In the genomic region with DNA sequence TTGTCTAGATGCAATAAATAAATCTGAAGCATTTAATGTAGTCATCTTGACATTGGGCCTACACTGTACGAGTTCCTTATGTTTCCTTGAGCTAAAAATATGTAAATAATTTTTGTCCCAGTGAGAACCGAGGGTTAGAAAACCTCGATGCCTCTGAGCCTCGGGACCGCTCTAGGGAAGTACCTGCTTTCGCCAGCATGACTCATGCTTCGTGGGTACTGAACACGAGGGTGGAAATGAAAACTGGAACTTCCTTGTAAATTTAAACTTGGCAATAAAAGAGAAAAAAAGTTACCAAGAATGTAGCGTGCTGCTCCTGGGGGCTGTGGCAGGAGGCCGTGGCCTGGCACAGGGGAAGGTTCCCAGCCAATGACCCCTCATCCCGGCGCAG, we compare ENCODE assay signal across 1 cellular context.
TF ChIP-seq lines count a peak whose summit lies in the region.

No MANE protein-coding gene starts in this region.

TF ChIP-seq in GM12878, 131 proteins besides CTCF, POLR2A, EP300 and RAD21 (continued from another document and continues in another):
- TF ChIP-seq, protein P1, sequence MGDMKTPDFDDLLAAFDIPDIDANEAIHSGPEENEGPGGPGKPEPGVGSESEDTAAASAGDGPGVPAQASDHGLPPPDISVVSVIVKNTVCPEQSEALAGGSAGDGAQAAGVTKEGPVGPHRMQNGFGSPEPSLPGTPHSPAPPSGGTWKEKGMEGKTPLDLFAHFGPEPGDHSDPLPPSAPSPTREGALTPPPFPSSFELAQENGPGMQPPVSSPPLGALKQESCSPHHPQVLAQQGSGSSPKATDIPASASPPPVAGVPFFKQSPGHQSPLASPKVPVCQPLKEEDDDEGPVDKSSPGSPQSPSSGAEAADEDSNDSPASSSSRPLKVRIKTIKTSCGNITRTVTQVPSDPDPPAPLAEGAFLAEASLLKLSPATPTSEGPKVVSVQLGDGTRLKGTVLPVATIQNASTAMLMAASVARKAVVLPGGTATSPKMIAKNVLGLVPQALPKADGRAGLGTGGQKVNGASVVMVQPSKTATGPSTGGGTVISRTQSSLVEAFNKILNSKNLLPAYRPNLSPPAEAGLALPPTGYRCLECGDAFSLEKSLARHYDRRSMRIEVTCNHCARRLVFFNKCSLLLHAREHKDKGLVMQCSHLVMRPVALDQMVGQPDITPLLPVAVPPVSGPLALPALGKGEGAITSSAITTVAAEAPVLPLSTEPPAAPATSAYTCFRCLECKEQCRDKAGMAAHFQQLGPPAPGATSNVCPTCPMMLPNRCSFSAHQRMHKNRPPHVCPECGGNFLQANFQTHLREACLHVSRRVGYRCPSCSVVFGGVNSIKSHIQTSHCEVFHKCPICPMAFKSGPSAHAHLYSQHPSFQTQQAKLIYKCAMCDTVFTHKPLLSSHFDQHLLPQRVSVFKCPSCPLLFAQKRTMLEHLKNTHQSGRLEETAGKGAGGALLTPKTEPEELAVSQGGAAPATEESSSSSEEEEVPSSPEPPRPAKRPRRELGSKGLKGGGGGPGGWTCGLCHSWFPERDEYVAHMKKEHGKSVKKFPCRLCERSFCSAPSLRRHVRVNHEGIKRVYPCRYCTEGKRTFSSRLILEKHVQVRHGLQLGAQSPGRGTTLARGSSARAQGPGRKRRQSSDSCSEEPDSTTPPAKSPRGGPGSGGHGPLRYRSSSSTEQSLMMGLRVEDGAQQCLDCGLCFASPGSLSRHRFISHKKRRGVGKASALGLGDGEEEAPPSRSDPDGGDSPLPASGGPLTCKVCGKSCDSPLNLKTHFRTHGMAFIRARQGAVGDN (IDR thresholded peaks at IDR 0.05) = peak; percentile 99
- TF ChIP-seq PAX8 (IDR thresholded peaks at IDR 0.05) = no peak
- TF ChIP-seq RFX5 (IDR thresholded peaks at IDR 0.05; ENCODE audit: low read depth, low read length) = no peak
- no peak for TF ChIP-seq STAT1 (conservative IDR thresholded peaks at IDR 0.05)
- TF ChIP-seq HDAC2 (IDR thresholded peaks at IDR 0.05) = no peak
- TF ChIP-seq MEF2B (IDR thresholded peaks at IDR 0.05; ENCODE audit: partially characterized antibody, poor library complexity, severe bottlenecking) = peak; percentile 70
- TF ChIP-seq SREBF1 (IDR thresholded peaks at IDR 0.05; ENCODE audit: low read length) = no peak
- TF ChIP-seq, protein P2, sequence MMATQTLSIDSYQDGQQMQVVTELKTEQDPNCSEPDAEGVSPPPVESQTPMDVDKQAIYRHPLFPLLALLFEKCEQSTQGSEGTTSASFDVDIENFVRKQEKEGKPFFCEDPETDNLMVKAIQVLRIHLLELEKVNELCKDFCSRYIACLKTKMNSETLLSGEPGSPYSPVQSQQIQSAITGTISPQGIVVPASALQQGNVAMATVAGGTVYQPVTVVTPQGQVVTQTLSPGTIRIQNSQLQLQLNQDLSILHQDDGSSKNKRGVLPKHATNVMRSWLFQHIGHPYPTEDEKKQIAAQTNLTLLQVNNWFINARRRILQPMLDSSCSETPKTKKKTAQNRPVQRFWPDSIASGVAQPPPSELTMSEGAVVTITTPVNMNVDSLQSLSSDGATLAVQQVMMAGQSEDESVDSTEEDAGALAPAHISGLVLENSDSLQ (IDR thresholded peaks at IDR 0.05) = no peak
- no peak for TF ChIP-seq CBX3 (IDR thresholded peaks at IDR 0.05; ENCODE audit: borderline replicate concordance, low read depth)
- no peak for TF ChIP-seq CEBPB (IDR thresholded peaks at IDR 0.05; ENCODE audit: borderline replicate concordance in 1 of 2, low read depth in 2 of 2, low read length in 2 of 2)
- TF ChIP-seq, protein P3, sequence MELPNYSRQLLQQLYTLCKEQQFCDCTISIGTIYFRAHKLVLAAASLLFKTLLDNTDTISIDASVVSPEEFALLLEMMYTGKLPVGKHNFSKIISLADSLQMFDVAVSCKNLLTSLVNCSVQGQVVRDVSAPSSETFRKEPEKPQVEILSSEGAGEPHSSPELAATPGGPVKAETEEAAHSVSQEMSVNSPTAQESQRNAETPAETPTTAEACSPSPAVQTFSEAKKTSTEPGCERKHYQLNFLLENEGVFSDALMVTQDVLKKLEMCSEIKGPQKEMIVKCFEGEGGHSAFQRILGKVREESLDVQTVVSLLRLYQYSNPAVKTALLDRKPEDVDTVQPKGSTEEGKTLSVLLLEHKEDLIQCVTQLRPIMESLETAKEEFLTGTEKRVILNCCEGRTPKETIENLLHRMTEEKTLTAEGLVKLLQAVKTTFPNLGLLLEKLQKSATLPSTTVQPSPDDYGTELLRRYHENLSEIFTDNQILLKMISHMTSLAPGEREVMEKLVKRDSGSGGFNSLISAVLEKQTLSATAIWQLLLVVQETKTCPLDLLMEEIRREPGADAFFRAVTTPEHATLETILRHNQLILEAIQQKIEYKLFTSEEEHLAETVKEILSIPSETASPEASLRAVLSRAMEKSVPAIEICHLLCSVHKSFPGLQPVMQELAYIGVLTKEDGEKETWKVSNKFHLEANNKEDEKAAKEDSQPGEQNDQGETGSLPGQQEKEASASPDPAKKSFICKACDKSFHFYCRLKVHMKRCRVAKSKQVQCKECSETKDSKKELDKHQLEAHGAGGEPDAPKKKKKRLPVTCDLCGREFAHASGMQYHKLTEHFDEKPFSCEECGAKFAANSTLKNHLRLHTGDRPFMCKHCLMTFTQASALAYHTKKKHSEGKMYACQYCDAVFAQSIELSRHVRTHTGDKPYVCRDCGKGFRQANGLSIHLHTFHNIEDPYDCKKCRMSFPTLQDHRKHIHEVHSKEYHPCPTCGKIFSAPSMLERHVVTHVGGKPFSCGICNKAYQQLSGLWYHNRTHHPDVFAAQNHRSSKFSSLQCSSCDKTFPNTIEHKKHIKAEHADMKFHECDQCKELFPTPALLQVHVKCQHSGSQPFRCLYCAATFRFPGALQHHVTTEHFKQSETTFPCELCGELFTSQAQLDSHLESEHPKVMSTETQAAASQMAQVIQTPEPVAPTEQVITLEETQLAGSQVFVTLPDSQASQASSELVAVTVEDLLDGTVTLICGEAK (IDR thresholded peaks at IDR 0.05; ENCODE audit: borderline replicate concordance) = no peak
- peak; percentile 67 for TF ChIP-seq RELA (IDR thresholded peaks at IDR 0.05; ENCODE audit: borderline replicate concordance, partially characterized antibody)
- TF ChIP-seq NFXL1 (IDR thresholded peaks at IDR 0.05; ENCODE audit: borderline replicate concordance) = no peak
- no peak for TF ChIP-seq ZNF217 (IDR thresholded peaks at IDR 0.05)
- TF ChIP-seq, protein P4, sequence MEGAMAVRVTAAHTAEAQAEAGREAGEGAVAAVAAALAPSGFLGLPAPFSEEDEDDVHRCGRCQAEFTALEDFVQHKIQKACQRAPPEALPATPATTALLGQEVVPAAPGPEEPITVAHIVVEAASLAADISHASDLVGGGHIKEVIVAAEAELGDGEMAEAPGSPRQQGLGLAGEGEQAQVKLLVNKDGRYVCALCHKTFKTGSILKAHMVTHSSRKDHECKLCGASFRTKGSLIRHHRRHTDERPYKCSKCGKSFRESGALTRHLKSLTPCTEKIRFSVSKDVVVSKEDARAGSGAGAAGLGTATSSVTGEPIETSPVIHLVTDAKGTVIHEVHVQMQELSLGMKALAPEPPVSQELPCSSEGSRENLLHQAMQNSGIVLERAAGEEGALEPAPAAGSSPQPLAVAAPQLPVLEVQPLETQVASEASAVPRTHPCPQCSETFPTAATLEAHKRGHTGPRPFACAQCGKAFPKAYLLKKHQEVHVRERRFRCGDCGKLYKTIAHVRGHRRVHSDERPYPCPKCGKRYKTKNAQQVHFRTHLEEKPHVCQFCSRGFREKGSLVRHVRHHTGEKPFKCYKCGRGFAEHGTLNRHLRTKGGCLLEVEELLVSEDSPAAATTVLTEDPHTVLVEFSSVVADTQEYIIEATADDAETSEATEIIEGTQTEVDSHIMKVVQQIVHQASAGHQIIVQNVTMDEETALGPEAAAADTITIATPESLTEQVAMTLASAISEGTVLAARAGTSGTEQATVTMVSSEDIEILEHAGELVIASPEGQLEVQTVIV (IDR thresholded peaks at IDR 0.05; ENCODE audit: borderline replicate concordance, partially characterized antibody) = no peak
- TF ChIP-seq, protein P5, sequence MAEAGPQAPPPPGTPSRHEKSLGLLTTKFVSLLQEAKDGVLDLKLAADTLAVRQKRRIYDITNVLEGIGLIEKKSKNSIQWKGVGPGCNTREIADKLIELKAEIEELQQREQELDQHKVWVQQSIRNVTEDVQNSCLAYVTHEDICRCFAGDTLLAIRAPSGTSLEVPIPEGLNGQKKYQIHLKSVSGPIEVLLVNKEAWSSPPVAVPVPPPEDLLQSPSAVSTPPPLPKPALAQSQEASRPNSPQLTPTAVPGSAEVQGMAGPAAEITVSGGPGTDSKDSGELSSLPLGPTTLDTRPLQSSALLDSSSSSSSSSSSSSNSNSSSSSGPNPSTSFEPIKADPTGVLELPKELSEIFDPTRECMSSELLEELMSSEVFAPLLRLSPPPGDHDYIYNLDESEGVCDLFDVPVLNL (IDR thresholded peaks at IDR 0.05; ENCODE audit: low read depth, low read length) = no peak
- TF ChIP-seq, protein P6, sequence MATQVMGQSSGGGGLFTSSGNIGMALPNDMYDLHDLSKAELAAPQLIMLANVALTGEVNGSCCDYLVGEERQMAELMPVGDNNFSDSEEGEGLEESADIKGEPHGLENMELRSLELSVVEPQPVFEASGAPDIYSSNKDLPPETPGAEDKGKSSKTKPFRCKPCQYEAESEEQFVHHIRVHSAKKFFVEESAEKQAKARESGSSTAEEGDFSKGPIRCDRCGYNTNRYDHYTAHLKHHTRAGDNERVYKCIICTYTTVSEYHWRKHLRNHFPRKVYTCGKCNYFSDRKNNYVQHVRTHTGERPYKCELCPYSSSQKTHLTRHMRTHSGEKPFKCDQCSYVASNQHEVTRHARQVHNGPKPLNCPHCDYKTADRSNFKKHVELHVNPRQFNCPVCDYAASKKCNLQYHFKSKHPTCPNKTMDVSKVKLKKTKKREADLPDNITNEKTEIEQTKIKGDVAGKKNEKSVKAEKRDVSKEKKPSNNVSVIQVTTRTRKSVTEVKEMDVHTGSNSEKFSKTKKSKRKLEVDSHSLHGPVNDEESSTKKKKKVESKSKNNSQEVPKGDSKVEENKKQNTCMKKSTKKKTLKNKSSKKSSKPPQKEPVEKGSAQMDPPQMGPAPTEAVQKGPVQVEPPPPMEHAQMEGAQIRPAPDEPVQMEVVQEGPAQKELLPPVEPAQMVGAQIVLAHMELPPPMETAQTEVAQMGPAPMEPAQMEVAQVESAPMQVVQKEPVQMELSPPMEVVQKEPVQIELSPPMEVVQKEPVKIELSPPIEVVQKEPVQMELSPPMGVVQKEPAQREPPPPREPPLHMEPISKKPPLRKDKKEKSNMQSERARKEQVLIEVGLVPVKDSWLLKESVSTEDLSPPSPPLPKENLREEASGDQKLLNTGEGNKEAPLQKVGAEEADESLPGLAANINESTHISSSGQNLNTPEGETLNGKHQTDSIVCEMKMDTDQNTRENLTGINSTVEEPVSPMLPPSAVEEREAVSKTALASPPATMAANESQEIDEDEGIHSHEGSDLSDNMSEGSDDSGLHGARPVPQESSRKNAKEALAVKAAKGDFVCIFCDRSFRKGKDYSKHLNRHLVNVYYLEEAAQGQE (IDR thresholded peaks at IDR 0.05; ENCODE audit: low read depth, low read length) = no peak
- no peak for TF ChIP-seq YY1 (IDR thresholded peaks at IDR 0.05; ENCODE audit: low read depth, low read length)
- no peak for TF ChIP-seq KAT2A (conservative IDR thresholded peaks at IDR 0.05; ENCODE audit: control insufficient read depth, low read depth, low read length)
- TF ChIP-seq, protein P7, sequence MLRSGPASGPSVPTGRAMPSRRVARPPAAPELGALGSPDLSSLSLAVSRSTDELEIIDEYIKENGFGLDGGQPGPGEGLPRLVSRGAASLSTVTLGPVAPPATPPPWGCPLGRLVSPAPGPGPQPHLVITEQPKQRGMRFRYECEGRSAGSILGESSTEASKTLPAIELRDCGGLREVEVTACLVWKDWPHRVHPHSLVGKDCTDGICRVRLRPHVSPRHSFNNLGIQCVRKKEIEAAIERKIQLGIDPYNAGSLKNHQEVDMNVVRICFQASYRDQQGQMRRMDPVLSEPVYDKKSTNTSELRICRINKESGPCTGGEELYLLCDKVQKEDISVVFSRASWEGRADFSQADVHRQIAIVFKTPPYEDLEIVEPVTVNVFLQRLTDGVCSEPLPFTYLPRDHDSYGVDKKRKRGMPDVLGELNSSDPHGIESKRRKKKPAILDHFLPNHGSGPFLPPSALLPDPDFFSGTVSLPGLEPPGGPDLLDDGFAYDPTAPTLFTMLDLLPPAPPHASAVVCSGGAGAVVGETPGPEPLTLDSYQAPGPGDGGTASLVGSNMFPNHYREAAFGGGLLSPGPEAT (IDR thresholded peaks at IDR 0.05; ENCODE audit: low read depth) = peak; percentile 83; the same call in 1 of the 2 replicates
- no peak for TF ChIP-seq TCF3 (IDR thresholded peaks at IDR 0.05; ENCODE audit: borderline replicate concordance, insufficient read depth, low read depth, low read length)
- TF ChIP-seq, protein P8, sequence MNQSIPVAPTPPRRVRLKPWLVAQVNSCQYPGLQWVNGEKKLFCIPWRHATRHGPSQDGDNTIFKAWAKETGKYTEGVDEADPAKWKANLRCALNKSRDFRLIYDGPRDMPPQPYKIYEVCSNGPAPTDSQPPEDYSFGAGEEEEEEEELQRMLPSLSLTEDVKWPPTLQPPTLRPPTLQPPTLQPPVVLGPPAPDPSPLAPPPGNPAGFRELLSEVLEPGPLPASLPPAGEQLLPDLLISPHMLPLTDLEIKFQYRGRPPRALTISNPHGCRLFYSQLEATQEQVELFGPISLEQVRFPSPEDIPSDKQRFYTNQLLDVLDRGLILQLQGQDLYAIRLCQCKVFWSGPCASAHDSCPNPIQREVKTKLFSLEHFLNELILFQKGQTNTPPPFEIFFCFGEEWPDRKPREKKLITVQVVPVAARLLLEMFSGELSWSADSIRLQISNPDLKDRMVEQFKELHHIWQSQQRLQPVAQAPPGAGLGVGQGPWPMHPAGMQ (IDR thresholded peaks at IDR 0.05; ENCODE audit: borderline replicate concordance) = no peak
- peak; percentile 45 for TF ChIP-seq JUNB (IDR thresholded peaks at IDR 0.05)
- no peak; the same call in 1 of the 2 replicates for TF ChIP-seq BACH1 (IDR thresholded peaks at IDR 0.05; ENCODE audit: borderline replicate concordance)
- no peak for TF ChIP-seq CBFB (IDR thresholded peaks at IDR 0.05; ENCODE audit: low read depth)
- no peak for TF ChIP-seq EZH2 (IDR thresholded peaks at IDR 0.05; ENCODE audit: borderline replicate concordance, control insufficient read depth, low read depth, low read length)
- TF ChIP-seq HDGF (IDR thresholded peaks at IDR 0.05) = no peak
- TF ChIP-seq, protein P9, sequence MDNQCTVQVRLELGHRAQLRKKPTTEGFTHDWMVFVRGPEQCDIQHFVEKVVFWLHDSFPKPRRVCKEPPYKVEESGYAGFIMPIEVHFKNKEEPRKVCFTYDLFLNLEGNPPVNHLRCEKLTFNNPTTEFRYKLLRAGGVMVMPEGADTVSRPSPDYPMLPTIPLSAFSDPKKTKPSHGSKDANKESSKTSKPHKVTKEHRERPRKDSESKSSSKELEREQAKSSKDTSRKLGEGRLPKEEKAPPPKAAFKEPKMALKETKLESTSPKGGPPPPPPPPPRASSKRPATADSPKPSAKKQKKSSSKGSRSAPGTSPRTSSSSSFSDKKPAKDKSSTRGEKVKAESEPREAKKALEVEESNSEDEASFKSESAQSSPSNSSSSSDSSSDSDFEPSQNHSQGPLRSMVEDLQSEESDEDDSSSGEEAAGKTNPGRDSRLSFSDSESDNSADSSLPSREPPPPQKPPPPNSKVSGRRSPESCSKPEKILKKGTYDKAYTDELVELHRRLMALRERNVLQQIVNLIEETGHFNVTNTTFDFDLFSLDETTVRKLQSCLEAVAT (IDR thresholded peaks at IDR 0.05) = no peak; the same call in 1 of the 2 replicates
- no peak for TF ChIP-seq SUPT20H (IDR thresholded peaks at IDR 0.05; ENCODE audit: borderline replicate concordance, control insufficient read depth, low read depth, low read length)
- no peak for TF ChIP-seq HDAC6 (IDR thresholded peaks at IDR 0.05; ENCODE audit: unreplicated experiment)
- no peak for TF ChIP-seq SMARCA5 (IDR thresholded peaks at IDR 0.05)
- TF ChIP-seq EED (IDR thresholded peaks at IDR 0.05; ENCODE audit: low read depth) = peak; percentile 56; the same call in 1 of the 2 replicates
- no peak for TF ChIP-seq TBL1XR1 (IDR thresholded peaks at IDR 0.05; ENCODE audit: low read depth, low read length)
- TF ChIP-seq PML (IDR thresholded peaks at IDR 0.05; ENCODE audit: low read length) = no peak
